In genomic region chr3:16504692-16505091, GRCh38 we compare ENCODE assay signal across 20 cellular contexts. TPM values are rescaled to one million over a fixed set of nuclear protein-coding genes. Genes with fewer than 3 reads are reported as not detected.
DNase-seq lines count a peak whose midpoint lies in the region; ATAC-seq and TF ChIP-seq lines count a peak whose summit lies in the region.
"Had no signal": no experiment of that assay in that cellular context is flagged by ENCODE, and none has a peak within 500 bp of the region (broad histone marks: within the 10 kb centered on the region; RNA-seq: fewer than 3 reads in every experiment).

No MANE protein-coding gene starts in this region.

- CTCF ChIA-PET in activated B cell treated with CpG ODN at 0.5 μM for 24 hours (lab: Charles Lee), result interaction anchor here (1.3 kb wide), 1 partner anchor 215 kb away, joined by 5 read pairs; no protein-coding TSS in a partner anchor

- POLR2A ChIA-PET in activated B cell treated with CpG ODN at 0.5 μM for 24 hours (lab: Charles Lee), result interaction anchor here (1.0 to 2.0 kb wide), 7 partner anchors 9 to 131 kb away, joined by 3 to 12 read pairs (median 5); no protein-coding TSS in a partner anchor

- peak; percentile 27 for TF ChIP-seq POLR2A in GM19099 (IDR thresholded peaks at IDR 0.05; ENCODE audit: extremely low read depth, insufficient read length, low read depth)

- no peaks in the 10 kb centered on the region for H3K27me3 Mint-ChIP-seq in activated T-cell treated with anti-CD3 and anti-CD28 coated beads, Interleukin-2, amount 50 U/mL, for 24 hours
- H3K27me3 Mint-ChIP-seq in activated B cell treated with CpG ODN at 0.5 μM for 24 hours (no peaks in the 10 kb centered on the region), osteocyte (ENCODE audit: unreplicated experiment) (no peaks in the 10 kb centered on the region)
- H3K27me3 Mint-ChIP-seq: naive thymus-derived CD8-positive, alpha-beta T cell had no signal

- ATAC-seq in activated B cell treated with CpG ODN at 0.5 μM for 24 hours (ENCODE audit: low read depth), result no peak
- no peak for ATAC-seq in GM18498 (IDR thresholded peaks at IDR 0.05; ENCODE audit: unreplicated experiment)
- no peak for ATAC-seq in GM18867 (IDR thresholded peaks at IDR 0.05; ENCODE audit: unreplicated experiment)
- ATAC-seq in HG03354 (IDR thresholded peaks at IDR 0.05; ENCODE audit: poor library complexity, severe bottlenecking, unreplicated experiment), result no peak
- ATAC-seq: A549 had no signal

- no peak overlapping the region for H3K4me3 Mint-ChIP-seq in activated T-cell treated with anti-CD3 and anti-CD28 coated beads, Interleukin-2, amount 50 U/mL, for 24 hours
- H3K4me3 Mint-ChIP-seq in activated B cell treated with CpG ODN at 0.5 μM for 24 hours (peak overlapping the region; percentile 50), osteocyte (ENCODE audit: unreplicated experiment) (no peak overlapping the region)

- H3K36me3 Mint-ChIP-seq in activated T-cell treated with anti-CD3 and anti-CD28 coated beads, Interleukin-2, amount 50 U/mL, for 24 hours (ENCODE audit: low read depth), result peaks cover 79% of the 10 kb centered on the region
- H3K36me3 Mint-ChIP-seq in activated B cell treated with CpG ODN at 0.5 μM for 24 hours (ENCODE audit: low read depth), result peaks cover 68% of the 10 kb centered on the region
- peaks cover 27% of the 10 kb centered on the region for H3K36me3 Mint-ChIP-seq in osteocyte (ENCODE audit: unreplicated experiment)

- TF ChIP-seq CTCF in activated B cell treated with CpG ODN at 0.5 μM for 24 hours (IDR thresholded peaks at IDR 0.05) (no peak), osteocyte (IDR thresholded peaks at IDR 0.05) (no peak)

- H3K4me1 Mint-ChIP-seq in activated T-cell treated with anti-CD3 and anti-CD28 coated beads, Interleukin-2, amount 50 U/mL, for 24 hours (ENCODE audit: low read depth), result peaks cover 88% of the 10 kb centered on the region
- H3K4me1 Mint-ChIP-seq in activated B cell treated with CpG ODN at 0.5 μM for 24 hours, result peaks cover 87% of the 10 kb centered on the region
- H3K4me1 Mint-ChIP-seq in osteocyte (ENCODE audit: unreplicated experiment), result peaks cover 27% of the 10 kb centered on the region

- DNase-seq in activated T-cell treated with anti-CD3 and anti-CD28 coated beads, Interleukin-2, amount 50 U/mL, for 24 hours, result no peak
- DNase-seq in activated T-cell treated with anti-CD3 and anti-CD28 coated beads for 4 hours (no peak), activated B cell treated with CpG ODN at 0.5 μM for 24 hours (no peak), osteocyte (ENCODE audit: extremely low spot score, unreplicated experiment) (no peak)
- DNase-seq: activated naive CD4-positive, alpha-beta T cell treated with anti-CD3 and anti-CD28 coated beads, Interleukin-2, amount 50 U/mL, for 16 hours; aorta; DMS53; kidney; midbrain; naive thymus-derived CD8-positive, alpha-beta T cell; NCI-H146; NCI-H2107; NCI-H446; NCI-H82; upper lobe of left lung had no signal

- no peaks in the 10 kb centered on the region for H3K9me3 Mint-ChIP-seq in activated T-cell treated with anti-CD3 and anti-CD28 coated beads, Interleukin-2, amount 50 U/mL, for 24 hours
- H3K9me3 Mint-ChIP-seq in activated B cell treated with CpG ODN at 0.5 μM for 24 hours (no peaks in the 10 kb centered on the region), osteocyte (ENCODE audit: unreplicated experiment) (no peaks in the 10 kb centered on the region)
- H3K9me3 Mint-ChIP-seq: naive thymus-derived CD8-positive, alpha-beta T cell had no signal

- peak overlapping the region; percentile 3 for H3K27ac Mint-ChIP-seq in activated T-cell treated with anti-CD3 and anti-CD28 coated beads, Interleukin-2, amount 50 U/mL, for 24 hours
- H3K27ac Mint-ChIP-seq in activated B cell treated with CpG ODN at 0.5 μM for 24 hours (peak overlapping the region; percentile 72), osteocyte (ENCODE audit: unreplicated experiment) (peak overlapping the region; percentile 36)

- intact Hi-C loops in activated B cell treated with CpG ODN at 0.5 μM for 24 hours (cut with micrococcal nuclease), result no loop called here

RNA-seq across cellular contexts. Expression of gene RFTN1, which starts 8.8 kb away (rescaled TPM):
- total RNA-seq in activated B cell treated with CpG ODN at 0.5 μM for 24 hours (323 and 365 TPM in 2 replicates), osteocyte (79.6 and 84.1 TPM in 2 replicates)

Comparison
In these comparisons a context has a peak if more than half of its experiments do, and no peak if none do; other contexts are left out.
1. H3K27ac Mint-ChIP-seq: peak in every context shown above with its lines; median percentile 72 in activated B cell treated with CpG ODN at 0.5 μM for 24 hours; 36 in osteocyte; 3 in activated T-cell treated with anti-CD3 and anti-CD28 coated beads, Interleukin-2, amount 50 U/mL, for 24 hours.